8 cellular contexts compared by ENCODE assay signal in genomic region chr1:181090653-181091126, GRCh38. TPM values are rescaled to one million over a fixed set of nuclear protein-coding genes. Genes with fewer than 3 reads are reported as not detected.
DNase-seq lines count a peak whose midpoint lies in the region; ATAC-seq and TF ChIP-seq lines count a peak whose summit lies in the region.

No MANE protein-coding gene starts in this region.

- POLR2A ChIA-PET in BJ (lab: Charles Lee), result interaction anchor here (0.6 to 1.8 kb wide), 4 partner anchors 8 to 51 kb away, joined by 4 to 26 read pairs (median 6); no protein-coding TSS in a partner anchor

- H3K9me3 Mint-ChIP-seq in activated naive CD4-positive, alpha-beta T cell treated with anti-CD3 and anti-CD28 coated beads for 36 hours, result no peaks in the 10 kb centered on the region

- peaks cover 2% of the 10 kb centered on the region; the same call in 1 of the 2 replicates for H3K36me3 ChIP-seq in BJ (ENCODE audit: control insufficient read depth, insufficient read depth, low read length)

- peaks cover 47% of the 10 kb centered on the region for H3K4me1 Mint-ChIP-seq in activated naive CD4-positive, alpha-beta T cell treated with anti-CD3 and anti-CD28 coated beads for 36 hours (ENCODE audit: low read depth)

- peak overlapping the region; percentile 99 for H3K4me3 Mint-ChIP-seq in activated naive CD4-positive, alpha-beta T cell treated with anti-CD3 and anti-CD28 coated beads for 36 hours

- CTCF ChIA-PET in BJ (lab: Yijun Ruan, JAX), result interaction anchor here (0.8 to 10.3 kb wide), 10 partner anchors 9 to 209 kb away, joined by 3 to 111 read pairs (median 4); no protein-coding TSS in a partner anchor
- CTCF ChIA-PET in activated naive CD4-positive, alpha-beta T cell treated with anti-CD3 and anti-CD28 coated beads for 36 hours (lab: Charles Lee), result interaction anchor here (0.8 to 5.1 kb wide), 9 partner anchors 9 to 53 kb away, joined by 3 to 66 read pairs (median 4); no protein-coding TSS in a partner anchor

- no peak for ATAC-seq in omental fat pad (ENCODE audit: low FRiP score)
- ATAC-seq in GM21526 (IDR thresholded peaks at IDR 0.05; ENCODE audit: low FRiP score, unreplicated experiment), result no peak

- in situ Hi-C loops in KBM-7 (cut with MboI; ENCODE audit: low pct_unique_long_range_greater_than_20kb, low sequenced_read_pairs), result loop anchor here (10.0 kb wide), 1 partner anchor 54 kb away; no protein-coding TSS in a partner anchor

- H3K27me3 ChIP-seq in BJ (ENCODE audit: control insufficient read depth, insufficient read depth, low read length), result no peaks in the 10 kb centered on the region

- H3K27ac Mint-ChIP-seq in activated naive CD4-positive, alpha-beta T cell treated with anti-CD3 and anti-CD28 coated beads for 36 hours, result peak overlapping the region; percentile 99

- H3K36me3 Mint-ChIP-seq in activated naive CD4-positive, alpha-beta T cell treated with anti-CD3 and anti-CD28 coated beads for 36 hours (ENCODE audit: low read depth), result peaks cover 51% of the 10 kb centered on the region

- peak overlapping the region; percentile 84 for H3K4me3 ChIP-seq in BJ (ENCODE audit: low read depth, low read length)

- DNase-seq in BJ (ENCODE audit: low read depth), result no peak
- peak; percentile 40 for DNase-seq in KBM-7
- DNase-seq in activated naive CD4-positive, alpha-beta T cell treated with anti-CD3 and anti-CD28 coated beads for 36 hours, result peak; percentile 71
- peak; percentile 48 for DNase-seq in iris pigment epithelial cell (ENCODE audit: low read depth)
- DNase-seq in stimulated activated naive CD4-positive, alpha-beta T cell (lab: John Stamatoyannopoulos, UW), result peak in 5 of 6 experiments; percentile 15 to 32 (median 25)
- no peak for DNase-seq in NCI-H128 (lab: John Stamatoyannopoulos, UW; ENCODE audit: unreplicated experiment)
- no peak for DNase-seq in omental fat pad (ENCODE audit: low spot score)

- intact Hi-C loops in activated naive CD4-positive, alpha-beta T cell treated with anti-CD3 and anti-CD28 coated beads for 36 hours (cut with micrococcal nuclease), result loop anchor here (1.0 to 10.0 kb wide), 7 partner anchors 9 to 1206 kb away; partner anchors contain the start of genes MR1 and TOR1AIP1

- no peaks in the 10 kb centered on the region for H3K27me3 Mint-ChIP-seq in activated naive CD4-positive, alpha-beta T cell treated with anti-CD3 and anti-CD28 coated beads for 36 hours (ENCODE audit: low read depth)

- TF ChIP-seq CTCF in BJ (IDR thresholded peaks at IDR 0.05; ENCODE audit: insufficient read depth, low read depth, low read length) (no peak), omental fat pad (IDR thresholded peaks at IDR 0.05) (no peak)

RNA-seq across cellular contexts. Expression of gene IER5, which starts 2.2 kb away (rescaled TPM):
- polyA plus RNA-seq in BJ (2011; rRNA removed), result 16.0 and 16.9 TPM in 2 replicates
- 16.3 and 22.8 TPM in 2 replicates for polyA minus RNA-seq in BJ (2011; rRNA and poly(A)+ RNA removed)
- total RNA-seq in activated naive CD4-positive, alpha-beta T cell treated with anti-CD3 and anti-CD28 coated beads for 36 hours, result 10 to 100 TPM; 33.5 to 34.4 TPM
- total RNA-seq in omental fat pad, result 10 to 100 TPM in 2 of 4 donors, 1 to 10 TPM in 2; 6.7 to 45.4 (median 19.5) TPM

RNA-seq across cellular contexts. Expression of gene MR1, which starts 56.9 kb away (rescaled TPM):
- polyA plus RNA-seq in BJ (2011; rRNA removed), result 25.0 and 36.2 TPM in 2 replicates
- 10.3 and 15.8 TPM in 2 replicates for polyA minus RNA-seq in BJ (2011; rRNA and poly(A)+ RNA removed)
- total RNA-seq in activated naive CD4-positive, alpha-beta T cell treated with anti-CD3 and anti-CD28 coated beads for 36 hours, result 10 to 100 TPM; 22.5 to 25.0 TPM
- total RNA-seq in omental fat pad, result 10 to 100 TPM; 12.5 to 16.2 (median 13.1) TPM

Comparison
In these comparisons a context has a peak if more than half of its experiments do, and no peak if none do; other contexts are left out.
1. DNase-seq: peak in KBM-7 (single experiment), activated naive CD4-positive, alpha-beta T cell treated with anti-CD3 and anti-CD28 coated beads for 36 hours (single experiment), iris pigment epithelial cell (single experiment) and stimulated activated naive CD4-positive, alpha-beta T cell (5 of 6); none in BJ (single experiment), NCI-H128 (single experiment) and omental fat pad (single experiment).